ENCODE assay signal across 8 cellular contexts in genomic region chr17:78708510-78708973, GRCh38.
A peak's percentile ranks its signal among the peaks of the same experiment; 100 is the strongest.
DNase-seq lines count a peak whose midpoint lies in the region; ATAC-seq and TF ChIP-seq lines count a peak whose summit lies in the region.

No MANE protein-coding gene starts in this region.

- H3K4me3 ChIP-seq in dorsolateral prefrontal cortex (peak overlapping the region in 2 of 59 donors; percentile 1 to 9), lower lobe of right lung (no peak overlapping the region)

- H3K27me3 ChIP-seq in dorsolateral prefrontal cortex (no peaks in the 10 kb centered on the region), lower lobe of right lung (ENCODE audit: low read depth) (no peaks in the 10 kb centered on the region)

- no peaks in the 10 kb centered on the region for H3K9me3 ChIP-seq in lower lobe of right lung

- peaks cover 40% of the 10 kb centered on the region for H3K4me1 ChIP-seq in lower lobe of right lung

- H3K36me3 ChIP-seq in lower lobe of right lung, result peaks cover 55% of the 10 kb centered on the region

- peak; percentile 41 for ATAC-seq in HG02970 (IDR thresholded peaks at IDR 0.05; ENCODE audit: low FRiP score, unreplicated experiment)
- peak; percentile 93 to 95 for ATAC-seq in lower lobe of right lung
- no peak for ATAC-seq in GM21619 (IDR thresholded peaks at IDR 0.05; ENCODE audit: unreplicated experiment)

- TF ChIP-seq CTCF in dorsolateral prefrontal cortex (IDR thresholded peaks at IDR 0.05 in 54 of 56, conservative IDR thresholded peaks at IDR 0.05 in 2 of 56; ENCODE audit: low read depth in 1 of 56, partially characterized antibody in 56 of 56) (peak; percentile 60 to 96 (median 89)), lower lobe of right lung (IDR thresholded peaks at IDR 0.05) (peak; percentile 84)

- intact Hi-C loops in dorsolateral prefrontal cortex (cut with DNase I), result loop anchor here (2.0 kb wide), 2 partner anchors 210 to 212 kb away; no protein-coding TSS in a partner anchor
- intact Hi-C loops in lower lobe of right lung (cut with DNase I), result no loop called here

- DNase-seq in DMS53 (lab: John Stamatoyannopoulos, UW) (peak; percentile 85), NCI-H526 (lab: John Stamatoyannopoulos, UW) (peak; percentile 48 to 82), dorsolateral prefrontal cortex (peak; percentile 62 to 86 (median 80)), lower lobe of right lung (peak; percentile 75)
- peak; percentile 57 for DNase-seq in activated CD4-positive, alpha-beta T cell treated with anti-CD3 and anti-CD28 coated beads, Interleukin-2, amount 50 U/mL, for 1 hour
- DNase-seq in stimulated activated CD8-positive, alpha-beta memory T cell treated with anti-CD3 and anti-CD28 coated beads, Interleukin-12 subunit alpha, Interleukin-12 subunit beta, amount 100 ng/mL, for 4 hours (ENCODE audit: low read depth), result peak; percentile 34

- peak overlapping the region in 50 of 59 donors; percentile 3 to 79 (median 52) for H3K27ac ChIP-seq in dorsolateral prefrontal cortex
- no peak overlapping the region for H3K27ac ChIP-seq in lower lobe of right lung

Comparison
In these comparisons a context has a peak if more than half of its experiments do, and no peak if none do; other contexts are left out.
1. DNase-seq: peak in every context shown above with its lines; median percentile 85 in DMS53; 80 in dorsolateral prefrontal cortex; 75 in lower lobe of right lung; 65 in NCI-H526; 57 in activated CD4-positive, alpha-beta T cell treated with anti-CD3 and anti-CD28 coated beads, Interleukin-2, amount 50 U/mL, for 1 hour; 34 in stimulated activated CD8-positive, alpha-beta memory T cell treated with anti-CD3 and anti-CD28 coated beads, Interleukin-12 subunit alpha, Interleukin-12 subunit beta, amount 100 ng/mL, for 4 hours.